In the genomic region with DNA sequence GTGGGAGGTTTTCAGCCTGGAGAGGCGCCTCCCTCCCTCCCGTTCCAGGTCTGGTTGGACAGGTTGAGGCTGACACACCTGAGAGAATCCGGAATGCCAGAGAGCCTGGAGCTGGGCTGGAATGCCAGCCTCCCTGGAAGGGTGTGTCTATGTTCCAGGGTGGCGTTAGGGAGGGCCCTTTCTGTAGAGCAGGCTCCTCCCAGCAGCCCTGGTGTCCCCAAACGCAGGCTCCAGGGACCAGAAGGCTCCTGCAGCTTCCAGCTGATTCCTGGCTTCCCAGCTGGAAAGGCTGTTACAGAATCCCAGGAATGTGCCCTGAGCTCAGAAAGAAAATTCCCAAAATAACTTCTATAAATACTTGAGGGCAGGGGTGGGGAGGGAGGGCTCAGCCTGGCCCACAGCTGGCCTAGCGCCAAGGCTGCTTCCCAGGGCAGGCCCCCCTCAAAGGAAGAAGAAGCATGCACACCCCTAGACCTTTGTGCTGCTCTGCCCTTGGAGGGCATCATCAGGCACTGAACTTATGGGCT, we compare ENCODE assay signal across 10 cellular contexts.
DNase-seq lines count a peak whose midpoint lies in the region; ATAC-seq, FAIRE-seq and TF ChIP-seq lines count a peak whose summit lies in the region.
"Had no signal": no experiment of that assay in that cellular context is flagged by ENCODE, and none has a peak within 500 bp of the region (broad histone marks: within the 10 kb centered on the region; RNA-seq: fewer than 3 reads in every experiment).

No MANE protein-coding gene starts in this region.

- 51 to 62% methylated on average over 6 of the region's 6 CpGs for WGBS in pancreas, 2 donors

- no peak for FAIRE-seq in pancreas (lab: Jason Lieb, UNC)
- FAIRE-seq: GM18507, TTC549 had no signal

- POLR2A ChIA-PET in RWPE1 (lab: Yijun Ruan, JAX; ENCODE audit: low non-redundant PET) (no interaction called here), T-cell (lab: Charles Lee) (no interaction called here)

- intact Hi-C loops in pancreas (cut with DNase I): no loop called here

- no peaks in the 10 kb centered on the region for H3K27me3 ChIP-seq in CD4-positive, CD25-positive, alpha-beta regulatory T cell (ENCODE audit: control insufficient read depth, insufficient read depth, low read length)
- H3K27me3 ChIP-seq in foreskin keratinocyte (no peaks in the 10 kb centered on the region), pancreas (no peaks in the 10 kb centered on the region)

- peak overlapping the region in 2 of 3 donors; percentile 11 to 81 for H3K27ac Mint-ChIP-seq in CD4-positive, CD25-positive, alpha-beta regulatory T cell
- H3K27ac Mint-ChIP-seq in T-cell: peak overlapping the region in 1 of 2 donors; percentile 97

- H3K9me3 Mint-ChIP-seq in CD4-positive, CD25-positive, alpha-beta regulatory T cell: no peaks in the 10 kb centered on the region
- H3K9me3 Mint-ChIP-seq in T-cell: no peaks in the 10 kb centered on the region

- H3K9me3 ChIP-seq in CD4-positive, CD25-positive, alpha-beta regulatory T cell (ENCODE audit: control insufficient read depth in 2 of 2, low read length in 2 of 2): no peaks in the 10 kb centered on the region
- H3K9me3 ChIP-seq in pancreas: no peaks in the 10 kb centered on the region

- TF ChIP-seq CTCF in RWPE1 (conservative IDR thresholded peaks at IDR 0.05; ENCODE audit: low read depth): no peak
- no peak for TF ChIP-seq CTCF in foreskin keratinocyte (conservative IDR thresholded peaks at IDR 0.05)
- no peak for TF ChIP-seq CTCF in pancreas (IDR thresholded peaks at IDR 0.05)

- ATAC-seq in CD4-positive, CD25-positive, alpha-beta regulatory T cell (ENCODE audit: low read depth in 2 of 2): no peak
- ATAC-seq in foreskin keratinocyte: peak; percentile 92
- ATAC-seq in pancreas: peak; percentile 36 to 81 (median 70)
- ATAC-seq in T-cell (replicated peaks in 1 of 4): no peak
- ATAC-seq in HG03280 (IDR thresholded peaks at IDR 0.05; ENCODE audit: unreplicated experiment): no peak

- no peak overlapping the region for H3K4me3 ChIP-seq in CD4-positive, CD25-positive, alpha-beta regulatory T cell (ENCODE audit: low read depth, low read length)
- H3K4me3 ChIP-seq in pancreas: no peak overlapping the region

- CTCF ChIA-PET in RWPE1 (lab: Yijun Ruan, JAX) (interaction anchor here (1.7 kb wide), 1 partner anchor 254 kb away, joined by 8 read pairs; no protein-coding TSS in a partner anchor), T-cell (lab: Charles Lee) (no interaction called here)

- peaks cover 17% of the 10 kb centered on the region for H3K36me3 Mint-ChIP-seq in CD4-positive, CD25-positive, alpha-beta regulatory T cell
- peaks cover 25% of the 10 kb centered on the region for H3K36me3 Mint-ChIP-seq in T-cell

- no peak overlapping the region for H3K4me3 Mint-ChIP-seq in CD4-positive, CD25-positive, alpha-beta regulatory T cell
- no peak overlapping the region for H3K4me3 Mint-ChIP-seq in T-cell

- H3K27me3 Mint-ChIP-seq in CD4-positive, CD25-positive, alpha-beta regulatory T cell: no peaks in the 10 kb centered on the region
- no peaks in the 10 kb centered on the region for H3K27me3 Mint-ChIP-seq in T-cell

- H3K4me1 ChIP-seq in CD4-positive, CD25-positive, alpha-beta regulatory T cell (ENCODE audit: control insufficient read depth, insufficient read depth, low read length, poor library complexity, severe bottlenecking): peaks cover 37% of the 10 kb centered on the region
- H3K4me1 ChIP-seq in foreskin keratinocyte (peaks cover 19% of the 10 kb centered on the region), pancreas (peaks cover 0 to 18% (median 8%) of the 10 kb centered on the region in 3 donors)

- H3K27ac ChIP-seq in CD4-positive, CD25-positive, alpha-beta regulatory T cell (ENCODE audit: insufficient read depth, low read length, poor library complexity, severe bottlenecking): peak overlapping the region; percentile 47
- H3K27ac ChIP-seq in RWPE1 (peak overlapping the region; percentile 83), foreskin keratinocyte (no peak overlapping the region), pancreas (peak overlapping the region; percentile 67 to 76 (median 70))

- DNase-seq in CD4-positive, CD25-positive, alpha-beta regulatory T cell: no peak
- peak; percentile 93 for DNase-seq in RWPE1 (ENCODE audit: low spot score)
- DNase-seq in foreskin keratinocyte: peak; percentile 63 to 82
- peak in 4 of 6 donors; percentile 61 to 74 (median 68) for DNase-seq in pancreas
- DNase-seq in NCI-H345 treated with DMSO at 0.1 percent for 48 hours (lab: John Stamatoyannopoulos, UW; ENCODE audit: unreplicated experiment): no peak
- DNase-seq in AML-193 (lab: John Stamatoyannopoulos, UW): no peak
- no peak for DNase-seq in T-cell

- H3K36me3 ChIP-seq in CD4-positive, CD25-positive, alpha-beta regulatory T cell (ENCODE audit: control insufficient read depth, insufficient read depth, low read length): peaks cover 28% of the 10 kb centered on the region
- H3K36me3 ChIP-seq in pancreas: no peaks in the 10 kb centered on the region

- H3K4me1 Mint-ChIP-seq in CD4-positive, CD25-positive, alpha-beta regulatory T cell: peaks cover 0 to 33% (median 23%) of the 10 kb centered on the region in 4 donors
- H3K4me1 Mint-ChIP-seq in T-cell: peaks cover 47 to 61% (median 61%) of the 10 kb centered on the region in 3 donors

Comparison
In these comparisons a context has a peak if more than half of its experiments do, and no peak if none do; other contexts are left out.
1. ATAC-seq: peak in foreskin keratinocyte (single experiment) and pancreas (4 of 4); none in CD4-positive, CD25-positive, alpha-beta regulatory T cell (0 of 2), T-cell (0 of 4) and HG03280 (single experiment).
2. DNase-seq: peak in RWPE1 (single experiment), foreskin keratinocyte (2 of 2) and pancreas (4 of 6); none in CD4-positive, CD25-positive, alpha-beta regulatory T cell (0 of 3), NCI-H345 treated with DMSO at 0.1 percent for 48 hours (single experiment), AML-193 (0 of 2) and T-cell (0 of 34).